10 cellular contexts compared by ENCODE assay signal in the genomic region with DNA sequence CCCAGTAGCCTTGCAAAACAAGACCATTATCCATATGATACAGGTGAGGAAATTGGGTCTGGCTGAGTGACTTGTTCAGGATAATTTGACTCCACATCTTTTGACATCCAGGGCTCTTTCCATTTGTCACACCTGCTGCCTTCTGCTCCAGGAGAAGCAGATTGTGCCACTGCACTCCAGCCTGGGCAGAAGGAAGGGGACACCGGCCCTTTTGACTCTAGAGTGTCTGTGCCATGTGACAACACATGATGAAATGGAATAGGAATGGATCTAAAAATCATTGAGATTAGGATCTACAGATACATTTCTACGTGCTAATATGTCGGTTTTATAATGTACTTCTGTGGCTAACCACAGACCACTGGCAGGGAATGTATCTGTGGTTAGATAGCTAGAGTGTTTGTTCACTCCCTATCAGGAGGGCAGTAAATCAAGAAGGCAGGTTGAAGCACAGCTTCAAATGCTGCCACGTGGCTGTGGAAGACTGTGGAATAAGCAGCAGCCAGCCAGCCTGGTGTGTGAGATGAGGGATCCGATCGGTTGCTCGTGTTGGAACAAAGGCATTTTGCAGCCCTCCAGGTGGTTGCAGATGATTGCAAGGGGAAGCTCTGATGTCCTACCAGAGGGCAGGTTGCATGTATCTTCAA. TPM values are rescaled to one million over a fixed set of nuclear protein-coding genes. Genes with fewer than 3 reads are reported as not detected.
DNase-seq lines count a peak whose midpoint lies in the region; ATAC-seq and TF ChIP-seq lines count a peak whose summit lies in the region.
"Had no signal": no experiment of that assay in that cellular context is flagged by ENCODE, and none has a peak within 500 bp of the region (broad histone marks: within the 10 kb centered on the region; RNA-seq: fewer than 3 reads in every experiment).

No MANE protein-coding gene starts in this region.

- no peak overlapping the region for H3K27ac ChIP-seq in AG04450 (ENCODE audit: low read depth, low read length)
- no peak overlapping the region for H3K27ac ChIP-seq in foreskin keratinocyte
- H3K27ac ChIP-seq in A673 (ENCODE audit: low read depth, low read length, poor library complexity, severe bottlenecking) = no peak overlapping the region

- no TSS peak for BruUV-seq in A673 (replicated peaks; lab: Mats Ljungman, UMichigan)

- no peaks in the 10 kb centered on the region for H3K9me3 Mint-ChIP-seq in HFFc6

- H3K9me3 ChIP-seq in AG04450 (ENCODE audit: control insufficient read depth, insufficient read depth, low read length) = no peaks in the 10 kb centered on the region
- H3K9me3 ChIP-seq in A673 (ENCODE audit: low read depth, low read length, poor library complexity, severe bottlenecking) = no peaks in the 10 kb centered on the region

- TF ChIP-seq CTCF in AG04450 (IDR thresholded peaks at IDR 0.05; ENCODE audit: low read depth, low read length) (no peak), HFFc6 (IDR thresholded peaks at IDR 0.05) (no peak), foreskin keratinocyte (conservative IDR thresholded peaks at IDR 0.05) (no peak), A673 (conservative IDR thresholded peaks at IDR 0.05; ENCODE audit: low read depth, low read length) (no peak)

- H3K36me3 ChIP-seq in A673 (ENCODE audit: insufficient read depth, low read length, poor library complexity, severe bottlenecking) = no peaks in the 10 kb centered on the region

- no peak overlapping the region for H3K27ac Mint-ChIP-seq in HFFc6
- H3K27ac Mint-ChIP-seq: activated naive CD8-positive, alpha-beta T cell had no signal

- H3K27me3 ChIP-seq in AG04450 (ENCODE audit: control insufficient read depth, insufficient read depth, low read length) (peaks cover 3% of the 10 kb centered on the region), foreskin keratinocyte (peaks cover 95% of the 10 kb centered on the region), A673 (replicated peaks; ENCODE audit: insufficient read depth, low read depth, low read length, poor library complexity) (no peaks in the 10 kb centered on the region)

- intact Hi-C loops in A673 (cut with micrococcal nuclease; ENCODE audit: unreplicated experiment) = no loop called here

- H3K4me1 ChIP-seq in foreskin keratinocyte (no peaks in the 10 kb centered on the region), A673 (ENCODE audit: insufficient read depth, low read length, poor library complexity, severe bottlenecking) (no peaks in the 10 kb centered on the region)

- H3K4me3 ChIP-seq in AG04450 (ENCODE audit: low read depth, low read length) (no peak overlapping the region), A673 (ENCODE audit: low read depth, low read length, poor library complexity, severe bottlenecking) (no peak overlapping the region)

- H3K36me3 Mint-ChIP-seq in HFFc6 (ENCODE audit: low read depth) = peaks cover 9% of the 10 kb centered on the region
- H3K36me3 Mint-ChIP-seq: activated naive CD8-positive, alpha-beta T cell had no signal

- peaks cover 26% of the 10 kb centered on the region for H3K27me3 Mint-ChIP-seq in HFFc6 (ENCODE audit: insufficient read depth)

- H3K4me3 Mint-ChIP-seq in HFFc6 = no peak overlapping the region
- H3K4me3 Mint-ChIP-seq: activated naive CD8-positive, alpha-beta T cell had no signal

- POLR2A ChIA-PET in AG04450 (lab: Yijun Ruan, JAX) (interaction anchor here (0.7 kb wide), 1 partner anchor 57 kb away, joined by 3 read pairs; no protein-coding TSS in a partner anchor), A673 (lab: Charles Lee; ENCODE audit: low non-redundant PET) (no interaction called here)

- CTCF ChIA-PET in AG04450 (lab: Charles Lee) = interaction anchor here (0.7 to 1.2 kb wide), 3 partner anchors 17 to 64 kb away, joined by 3 read pairs; a partner anchor contains a TSS
- CTCF ChIA-PET in A673 (lab: Charles Lee) = no interaction called here

- ATAC-seq in foreskin keratinocyte = peak; percentile 82
- no peak for ATAC-seq in left lobe of liver
- no peak for ATAC-seq in GM18517 (IDR thresholded peaks at IDR 0.05; ENCODE audit: unreplicated experiment)
- no peak for ATAC-seq in HG03139 (IDR thresholded peaks at IDR 0.05; ENCODE audit: unreplicated experiment)

- peak; percentile 55 for DNase-seq in AG04450 (ENCODE audit: low read depth, low spot score)
- peak; percentile 87 for DNase-seq in HFFc6
- DNase-seq in RPMI7951 (ENCODE audit: low read depth) = peak; percentile 60
- DNase-seq in foreskin keratinocyte = peak; percentile 75 to 88
- DNase-seq in left lobe of liver (ENCODE audit: low spot score) = no peak
- DNase-seq in A673 (ENCODE audit: low spot score) = no peak
- DNase-seq: GF-D8 had no signal

- H3K4me1 Mint-ChIP-seq in HFFc6 (ENCODE audit: low read depth) = peaks cover 11% of the 10 kb centered on the region

RNA-seq across cellular contexts. Expression of a gene that starts 28.4 kb away (rescaled TPM):
- 37.7 and 44.6 TPM in 2 replicates for polyA plus RNA-seq in AG04450 (2011; rRNA removed)
- 92.9 and 138 TPM in 2 replicates for polyA minus RNA-seq in AG04450 (2011; rRNA and poly(A)+ RNA removed)
- 10 to 100 TPM; 13.2 to 27.6 (median 22.2) TPM for total RNA-seq in HFFc6 (2021; fragmentation: NEBNext Ultra II Directional; extraction: Animal tissue kit (Norgen Biotek cat#: 25700))
- 3.3 and 8.2 TPM in 2 replicates for total RNA-seq in RPMI7951 (2014; rRNA removed; shearing (Covaris generic))
- 3.7 and 7.4 TPM in 2 replicates for total RNA-seq in foreskin keratinocyte
- polyA plus RNA-seq in foreskin keratinocyte = 1.1 and 2.2 TPM in 2 replicates
- total RNA-seq in left lobe of liver = 5.1 TPM
- 34.1 and 39.5 TPM in 2 replicates for total RNA-seq in A673 (2021)

Comparison
In these comparisons a context has a peak if more than half of its experiments do, and no peak if none do; other contexts are left out.
1. DNase-seq: peak in AG04450 (single experiment), HFFc6 (single experiment), RPMI7951 (single experiment) and foreskin keratinocyte (2 of 2); none in left lobe of liver (single experiment) and A673 (single experiment).